9 cellular contexts compared by ENCODE assay signal in genomic region chr6:73129653-73130443, GRCh38.
A peak's percentile ranks its signal among the peaks of the same experiment; 100 is the strongest.
DNase-seq lines count a peak whose midpoint lies in the region; ATAC-seq, FAIRE-seq and TF ChIP-seq lines count a peak whose summit lies in the region.
"Had no signal": no experiment of that assay in that cellular context is flagged by ENCODE, and none has a peak within 500 bp of the region (broad histone marks: within the 10 kb centered on the region; RNA-seq: fewer than 3 reads in every experiment).

No MANE protein-coding gene starts in this region.

- H3K4me1 ChIP-seq in astrocyte (ENCODE audit: insufficient read depth, low read length) (no peaks in the 10 kb centered on the region), smooth muscle cell (ENCODE audit: low read depth) (no peaks in the 10 kb centered on the region)

- peaks cover 2% of the 10 kb centered on the region for H3K27me3 Mint-ChIP-seq in astrocyte (ENCODE audit: low read depth, unreplicated experiment)

- H3K79me2 ChIP-seq in astrocyte (ENCODE audit: insufficient read depth, low read length) (no peaks in the 10 kb centered on the region), smooth muscle cell (ENCODE audit: low read depth) (no peaks in the 10 kb centered on the region)

- H3K36me3 Mint-ChIP-seq in astrocyte (ENCODE audit: low read depth, unreplicated experiment), result no peaks in the 10 kb centered on the region

- no peaks in the 10 kb centered on the region for H3K36me3 ChIP-seq in astrocyte (ENCODE audit: insufficient read depth, low read length)
- no peaks in the 10 kb centered on the region for H3K36me3 ChIP-seq in smooth muscle cell (ENCODE audit: low read depth)

- H3K4me3 ChIP-seq in astrocyte (ENCODE audit: insufficient read depth, low read depth, low read length), result no peak overlapping the region
- peak overlapping the region; percentile 22 for H3K4me3 ChIP-seq in smooth muscle cell
- H3K4me3 ChIP-seq: BLaER1 had no signal

- H3K27me3 ChIP-seq in astrocyte (ENCODE audit: insufficient read depth, low read length) (no peaks in the 10 kb centered on the region), smooth muscle cell (ENCODE audit: low read depth) (no peaks in the 10 kb centered on the region)
- H3K27me3 ChIP-seq: BLaER1 had no signal

- TF ChIP-seq CTCF in astrocyte (IDR thresholded peaks at IDR 0.05; ENCODE audit: insufficient read depth, low read depth, low read length) (peak; percentile 99), smooth muscle cell (IDR thresholded peaks at IDR 0.05; ENCODE audit: borderline replicate concordance, insufficient read depth, poor library complexity, severe bottlenecking) (peak; percentile 99)

- H3K27ac Mint-ChIP-seq in astrocyte (ENCODE audit: unreplicated experiment), result no peak overlapping the region

- no peak overlapping the region for H3K27ac ChIP-seq in astrocyte (ENCODE audit: low read depth, low read length)
- H3K27ac ChIP-seq in smooth muscle cell (ENCODE audit: low read depth), result no peak overlapping the region
- H3K27ac ChIP-seq: BLaER1 had no signal

- peak; percentile 54 for FAIRE-seq in astrocyte (lab: Jason Lieb, UNC)

- peak; percentile 92 for ATAC-seq in HG02571 (IDR thresholded peaks at IDR 0.05; ENCODE audit: unreplicated experiment)

- H3K4me3 Mint-ChIP-seq in astrocyte (ENCODE audit: unreplicated experiment), result no peak overlapping the region

- H2AFZ ChIP-seq in astrocyte (ENCODE audit: low read depth, low read length) (no peak overlapping the region), smooth muscle cell (ENCODE audit: low read depth) (no peak overlapping the region)

- DNase-seq in NCI-H1417 (lab: John Stamatoyannopoulos, UW) (peak; percentile 44 to 78 (median 70)), NCI-H1417 treated with DMSO at 0.1 percent for 48 hours (lab: John Stamatoyannopoulos, UW) (no peak), NAMALWA (ENCODE audit: low spot score) (peak; percentile 85), T-helper 22 cell (ENCODE audit: low read depth) (peak; percentile 19), astrocyte (ENCODE audit: low read depth) (peak; percentile 21), hypothalamus (lab: John Stamatoyannopoulos, UW) (peak in 48 of 51 donors; percentile 2 to 86 (median 53)), smooth muscle cell (lab: John Stamatoyannopoulos, UW; ENCODE audit: unreplicated experiment) (peak; percentile 57)

- H3F3A ChIP-seq in smooth muscle cell (ENCODE audit: low read depth), result no peaks in the 10 kb centered on the region

- H3K4me2 ChIP-seq in astrocyte (ENCODE audit: low read length), result peak overlapping the region; percentile 35
- H3K4me2 ChIP-seq in smooth muscle cell, result peak overlapping the region; percentile 63
- H3K4me2 ChIP-seq: BLaER1 had no signal

- WGBS in smooth muscle cell (ENCODE audit: low lambda C conversion rate), result 16% methylated on average over 14 of the region's 14 CpGs

- H3K9me3 ChIP-seq in astrocyte (ENCODE audit: insufficient read depth, low read depth, low read length) (no peaks in the 10 kb centered on the region), smooth muscle cell (replicated peaks; ENCODE audit: low read depth) (no peaks in the 10 kb centered on the region)

- no peaks in the 10 kb centered on the region for H3K4me1 Mint-ChIP-seq in astrocyte (ENCODE audit: low read depth, unreplicated experiment)

- H4K20me1 ChIP-seq in astrocyte (ENCODE audit: insufficient read depth, low read length), result no peaks in the 10 kb centered on the region
- no peaks in the 10 kb centered on the region for H4K20me1 ChIP-seq in smooth muscle cell (ENCODE audit: low read depth)
- H4K20me1 ChIP-seq: BLaER1 had no signal

- no peak overlapping the region for H3K9ac ChIP-seq in astrocyte (ENCODE audit: low read length)
- no peak overlapping the region for H3K9ac ChIP-seq in smooth muscle cell (ENCODE audit: low read depth)
- H3K9ac ChIP-seq: BLaER1 had no signal

- no peaks in the 10 kb centered on the region for H3K9me3 Mint-ChIP-seq in astrocyte (ENCODE audit: unreplicated experiment)
